ENCODE assay signal across 1 cellular context in the genomic region with DNA sequence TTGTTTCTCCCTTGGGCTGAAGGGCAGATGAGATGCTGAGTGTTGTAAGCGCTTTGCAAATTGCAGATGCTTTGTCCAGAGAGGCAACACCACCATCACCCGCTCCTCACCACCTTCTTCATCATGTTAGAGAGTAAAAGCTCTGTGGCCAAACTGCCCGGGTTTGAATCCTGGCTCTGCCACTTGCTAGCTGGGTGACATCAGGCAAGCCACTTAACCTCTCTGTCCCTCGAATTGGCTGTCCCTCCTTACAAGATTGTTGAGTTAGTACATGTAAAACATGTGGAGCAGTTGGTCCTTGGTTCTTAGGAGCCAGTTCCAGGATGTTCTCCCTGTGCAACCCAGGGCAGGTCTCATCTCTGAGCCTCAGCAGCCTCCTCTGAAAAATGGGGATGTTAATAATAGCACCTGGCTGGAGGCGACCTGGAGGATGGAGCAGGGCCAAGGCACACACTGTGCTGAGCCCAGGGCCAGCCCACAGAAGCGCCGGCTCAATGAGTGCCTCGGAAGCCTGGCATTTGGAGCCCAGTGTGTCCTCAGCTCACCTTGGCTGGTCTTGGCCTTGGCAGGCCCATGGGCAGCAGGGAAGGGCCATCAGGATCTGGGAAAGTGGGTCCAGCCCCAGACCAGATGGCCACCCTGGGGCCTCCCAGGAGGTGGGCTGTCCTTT.
TF ChIP-seq lines count a peak whose summit lies in the region.

No MANE protein-coding gene starts in this region.

TF ChIP-seq in IMR-90, 13 proteins besides CTCF, POLR2A, EP300 and RAD21:
- TF ChIP-seq CEBPB (IDR thresholded peaks at IDR 0.05; ENCODE audit: low read depth, low read length) (no peak), MAZ (IDR thresholded peaks at IDR 0.05; ENCODE audit: borderline replicate concordance, low read depth, low read length) (no peak), SMC3 (IDR thresholded peaks at IDR 0.05; ENCODE audit: low read depth, low read length) (no peak), MXI1 (IDR thresholded peaks at IDR 0.05; ENCODE audit: borderline replicate concordance, low read depth, low read length) (no peak), NFE2L2 (IDR thresholded peaks at IDR 0.05; ENCODE audit: low read depth, low read length) (no peak), MAFK (IDR thresholded peaks at IDR 0.05; ENCODE audit: low read depth, low read length) (no peak), FOS (IDR thresholded peaks at IDR 0.05; ENCODE audit: low read depth, low read length) (no peak), BHLHE40 (IDR thresholded peaks at IDR 0.05; ENCODE audit: low read depth, low read length) (no peak)
